Comparison of ENCODE assay signal across 12 cellular contexts in genomic region chr1:31306278-31306677, GRCh38. TPM values are rescaled to one million over a fixed set of nuclear protein-coding genes. Genes with fewer than 3 reads are reported as not detected.
DNase-seq lines count a peak whose midpoint lies in the region; ATAC-seq, FAIRE-seq and TF ChIP-seq lines count a peak whose summit lies in the region.
"Had no signal": no experiment of that assay in that cellular context is flagged by ENCODE, and none has a peak within 500 bp of the region (broad histone marks: within the 10 kb centered on the region; RNA-seq: fewer than 3 reads in every experiment).

No MANE protein-coding gene starts in this region.

- H3K36me3 ChIP-seq in bronchial epithelial cell (ENCODE audit: control insufficient read depth, insufficient read depth, low read length), result peaks cover 5% of the 10 kb centered on the region

- FAIRE-seq in bronchial epithelial cell (lab: Jason Lieb, UNC), result no peak
- FAIRE-seq: islet of Langerhans had no signal

- H3K27me3 ChIP-seq in bronchial epithelial cell (ENCODE audit: control insufficient read depth, insufficient read depth, low read length), result no peaks in the 10 kb centered on the region
- H3K27me3 ChIP-seq: stomach had no signal

- no peak overlapping the region for H3K4me3 ChIP-seq in bronchial epithelial cell (ENCODE audit: low read depth, low read length)
- H3K4me3 ChIP-seq: stomach had no signal

- peak; percentile 67 for DNase-seq in AG08395 (ENCODE audit: low spot score)
- peak; percentile 91 for DNase-seq in LHCN-M2 (ENCODE audit: low read depth)
- peak; percentile 97 for DNase-seq in bronchial epithelial cell (ENCODE audit: low read depth)
- DNase-seq in kidney tubule cell (ENCODE audit: low spot score), result peak; percentile 78
- DNase-seq in MV-4-11 (lab: John Stamatoyannopoulos, UW), result no peak
- DNase-seq in NCI-H524 treated with DMSO at 0.1 percent for 48 hours (lab: John Stamatoyannopoulos, UW), result no peak
- DNase-seq in NCI-H748 treated with DMSO at 0.1 percent for 48 hours (lab: John Stamatoyannopoulos, UW), result no peak
- DNase-seq: activated naive CD4-positive, alpha-beta T cell treated with anti-CD3 and anti-CD28 coated beads, Interleukin-2, amount 50 U/mL, for 16 hours; C1 segment of cervical spinal cord; stomach had no signal

- ATAC-seq in HG02840 (IDR thresholded peaks at IDR 0.05; ENCODE audit: low FRiP score, unreplicated experiment), result no peak

- TF ChIP-seq CTCF in bronchial epithelial cell (IDR thresholded peaks at IDR 0.05; ENCODE audit: insufficient read depth, low read length, severe bottlenecking), result no peak

RNA-seq across cellular contexts. Expression of gene ZCCHC17, which starts 9.4 kb away (rescaled TPM):
- total RNA-seq in LHCN-M2 (2014; rRNA removed) (38.5 and 47.6 TPM in 2 replicates), bronchial epithelial cell (35.8 and 48.8 TPM in 2 replicates)
- 45.1 TPM for polyA plus RNA-seq in LHCN-M2 (2012)

RNA-seq across cellular contexts. Expression of gene SNRNP40, which starts 9.7 kb away (rescaled TPM):
- total RNA-seq in LHCN-M2 (2014; rRNA removed), result 90.3 and 96.7 TPM in 2 replicates
- polyA plus RNA-seq in LHCN-M2 (2012), result 38.3 TPM
- 142 and 164 TPM in 2 replicates for total RNA-seq in bronchial epithelial cell

Comparison
In these comparisons a context has a peak if more than half of its experiments do, and no peak if none do; other contexts are left out.
1. DNase-seq: peak in AG08395 (single experiment), LHCN-M2 (single experiment), bronchial epithelial cell (single experiment) and kidney tubule cell (single experiment); none in MV-4-11 (single experiment), NCI-H524 treated with DMSO at 0.1 percent for 48 hours (single experiment) and NCI-H748 treated with DMSO at 0.1 percent for 48 hours (single experiment).